ENCODE assay signal across 26 cellular contexts in the genomic region with DNA sequence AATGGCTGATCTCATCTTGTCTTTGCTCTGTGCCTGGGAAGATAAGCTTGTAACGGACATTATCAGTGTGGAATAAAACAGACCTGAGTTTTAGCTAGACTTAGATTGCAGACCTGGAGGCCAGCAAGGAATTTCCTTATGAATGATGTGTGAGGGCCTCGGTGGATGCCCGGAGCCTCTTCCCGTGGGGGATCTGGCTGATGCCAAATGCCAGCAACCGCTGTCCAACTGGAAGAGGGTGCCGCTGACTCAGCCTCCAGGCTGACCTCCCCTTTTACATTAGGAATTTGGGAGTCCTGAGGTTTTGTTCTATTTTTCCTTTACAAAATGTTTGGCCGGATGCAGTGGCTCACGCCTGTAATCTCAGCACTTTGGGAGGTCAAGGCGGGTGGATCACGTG. TPM values are rescaled to one million over a fixed set of nuclear protein-coding genes. Genes with fewer than 3 reads are reported as not detected.
DNase-seq lines count a peak whose midpoint lies in the region; ATAC-seq, FAIRE-seq and TF ChIP-seq lines count a peak whose summit lies in the region.
"Had no signal": no experiment of that assay in that cellular context is flagged by ENCODE, and none has a peak within 500 bp of the region (broad histone marks: within the 10 kb centered on the region; RNA-seq: fewer than 3 reads in every experiment).

No MANE protein-coding gene starts in this region.

- no peak for FAIRE-seq in GM12891 (lab: Jason Lieb, UNC)
- FAIRE-seq: A204.1, D721Med, GM12878 had no signal

- TF ChIP-seq CTCF in esophagus muscularis mucosa (IDR thresholded peaks at IDR 0.05) (no peak), upper lobe of right lung (IDR thresholded peaks at IDR 0.05) (no peak)

- TF ChIP-seq EP300 in esophagus muscularis mucosa (IDR thresholded peaks at IDR 0.05) = no peak

- no peak overlapping the region for H3K27ac ChIP-seq in esophagus muscularis mucosa (replicated peaks in 1 of 4)
- no peak overlapping the region for H3K27ac ChIP-seq in upper lobe of right lung
- H3K27ac ChIP-seq: BLaER1 had no signal

- H3K36me3 ChIP-seq in MG63 (no peaks in the 10 kb centered on the region), esophagus muscularis mucosa (no peaks in the 10 kb centered on the region), upper lobe of right lung (no peaks in the 10 kb centered on the region)
- H3K36me3 ChIP-seq: BE2C, BLaER1 had no signal

- H3K9me3 ChIP-seq in MG63 = no peaks in the 10 kb centered on the region
- H3K9me3 ChIP-seq in esophagus muscularis mucosa = no peaks in the 10 kb centered on the region
- no peaks in the 10 kb centered on the region for H3K9me3 ChIP-seq in upper lobe of right lung
- H3K9me3 ChIP-seq: BE2C, BLaER1, Caco-2 had no signal

- intact Hi-C loops in esophagus muscularis mucosa (cut with DNase I) (no loop called here), upper lobe of right lung (cut with DNase I) (no loop called here)

- H3K4me3 ChIP-seq in MG63 = no peak overlapping the region
- H3K4me3 ChIP-seq in esophagus muscularis mucosa = no peak overlapping the region
- H3K4me3 ChIP-seq in upper lobe of right lung = no peak overlapping the region
- H3K4me3 ChIP-seq: BLaER1, GM12878 had no signal

- H3K27me3 ChIP-seq in MG63 = peaks cover 47% of the 10 kb centered on the region
- peaks cover 0 to 41% (median 0%) of the 10 kb centered on the region in 4 donors for H3K27me3 ChIP-seq in esophagus muscularis mucosa
- no peaks in the 10 kb centered on the region for H3K27me3 ChIP-seq in upper lobe of right lung
- H3K27me3 ChIP-seq: BLaER1 had no signal

- TF ChIP-seq POLR2A in esophagus muscularis mucosa (IDR thresholded peaks at IDR 0.05; ENCODE audit: low read depth) (no peak), GM12891 (IDR thresholded peaks at IDR 0.05; ENCODE audit: low read depth, low read length) (no peak)

- WGBS in esophagus muscularis mucosa = 80% methylated on average over 10 of the region's 10 CpGs

- H3K4me1 ChIP-seq in esophagus muscularis mucosa = no peaks in the 10 kb centered on the region
- H3K4me1 ChIP-seq in upper lobe of right lung = no peaks in the 10 kb centered on the region
- H3K4me1 ChIP-seq: BE2C, Caco-2 had no signal

- DNase-seq in MG63 = peak; percentile 45
- peak; percentile 12 for DNase-seq in esophagus muscularis mucosa (ENCODE audit: extremely low spot score)
- peak; percentile 53 for DNase-seq in mesenteric fat pad (ENCODE audit: low spot score)
- DNase-seq in upper lobe of right lung = peak; percentile 21
- DNase-seq in activated naive CD4-positive, alpha-beta T cell treated with Interleukin-2 at 50 U/mL for 16 hours = no peak
- no peak for DNase-seq in GM12891 (ENCODE audit: insufficient read length, low spot score)
- no peak for DNase-seq in SKM-1 treated with dmso at 0.1 percent for 144 hours (lab: John Stamatoyannopoulos, UW; ENCODE audit: unreplicated experiment)
- DNase-seq: 8988T; ACHN; BE2C; C1 segment of cervical spinal cord; Caco-2; Calu3; CD4-positive, alpha-beta T cell; CD8-positive, alpha-beta T cell; DMS79 treated with DMSO at 0.1 percent for 48 hours; EL; GDM1 had no signal

- ATAC-seq in upper lobe of right lung (no peak), HG03520 (IDR thresholded peaks at IDR 0.05; ENCODE audit: unreplicated experiment) (no peak)
- ATAC-seq: CD8-positive, alpha-beta T cell; GM12878 had no signal

TF ChIP-seq in GM12891, 5 proteins besides CTCF, POLR2A, EP300 and RAD21:
- TF ChIP-seq SPI1 (IDR thresholded peaks at IDR 0.05; ENCODE audit: low read depth, low read length) (no peak), POLR2AphosphoS5 (IDR thresholded peaks at IDR 0.05; ENCODE audit: low read depth, low read length) (no peak), TAF1 (IDR thresholded peaks at IDR 0.05; ENCODE audit: low read depth, low read length) (no peak), POU2F2 (IDR thresholded peaks at IDR 0.05; ENCODE audit: low read depth, low read length) (no peak), PAX5 (IDR thresholded peaks at IDR 0.05; ENCODE audit: insufficient read depth, low read length, severe bottlenecking) (no peak)

RNA-seq across cellular contexts. Expression of a gene that starts 19.6 kb away (rescaled TPM):
- not detected in 2 replicates for total RNA-seq in MG63 (2014; rRNA removed; shearing (Covaris generic); ENCODE audit: low replicate concordance)
- total RNA-seq in esophagus muscularis mucosa (1 to 10 TPM in 3 of 4 donors, under 1 TPM in 1; 0.83 to 4.6 (median 2.3) TPM), mesenteric fat pad (10.0 TPM), upper lobe of right lung (15.4 TPM)
- polyA plus RNA-seq in GM12891 (2012; ENCODE audit: low read depth, missing spikeins) = 2.7 TPM
- total RNA-seq: A673; Caco-2; Calu3; CD8-positive, alpha-beta T cell; G401 had no signal
- polyA plus RNA-seq: AG04450 had no signal

RNA-seq across cellular contexts. Expression of a gene that starts 39.4 kb away (rescaled TPM):
- not detected in 2 replicates for total RNA-seq in MG63 (2014; rRNA removed; shearing (Covaris generic); ENCODE audit: low replicate concordance)
- total RNA-seq in esophagus muscularis mucosa = 1 to 10 TPM in 1 of 4 donors, under 1 TPM in 3; 0.23 to 2.0 (median 0.47) TPM
- total RNA-seq in mesenteric fat pad = 3.7 TPM
- total RNA-seq in upper lobe of right lung = 4.7 TPM
- polyA plus RNA-seq in GM12891 (2012; ENCODE audit: low read depth, missing spikeins) = 0.95 TPM
- total RNA-seq: A673; Caco-2; Calu3; CD8-positive, alpha-beta T cell; G401; GM12878 had no signal
- polyA plus RNA-seq: AG04450 had no signal

RNA-seq across cellular contexts. Expression of a gene that starts 51.4 kb away (rescaled TPM):
- total RNA-seq in MG63 (2014; rRNA removed; shearing (Covaris generic); ENCODE audit: low replicate concordance) = not detected in 2 replicates
- total RNA-seq in esophagus muscularis mucosa (not detected), mesenteric fat pad (1.7 TPM), upper lobe of right lung (not detected)
- 1.2 TPM for polyA plus RNA-seq in GM12891 (2012; ENCODE audit: low read depth, missing spikeins)
- total RNA-seq: A673; Caco-2; Calu3; CD8-positive, alpha-beta T cell; G401; GM12878 had no signal
- polyA plus RNA-seq: AG04450, GM12878 had no signal

Comparison
In these comparisons a context has a peak if more than half of its experiments do, and no peak if none do; other contexts are left out.
1. DNase-seq: peak in MG63 (single experiment), esophagus muscularis mucosa (single experiment), mesenteric fat pad (single experiment) and upper lobe of right lung (single experiment); none in activated naive CD4-positive, alpha-beta T cell treated with Interleukin-2 at 50 U/mL for 16 hours (single experiment), GM12891 (single experiment) and SKM-1 treated with dmso at 0.1 percent for 144 hours (single experiment).